ENCODE assay signal across 11 cellular contexts in genomic region chr4:183723561-183724228, GRCh38.
DNase-seq lines count a peak whose midpoint lies in the region; ATAC-seq, FAIRE-seq and TF ChIP-seq lines count a peak whose summit lies in the region.
"Had no signal": no experiment of that assay in that cellular context is flagged by ENCODE, and none has a peak within 500 bp of the region (broad histone marks: within the 10 kb centered on the region; RNA-seq: fewer than 3 reads in every experiment).

No MANE protein-coding gene starts in this region.

- DNase-seq in GM23338 (ENCODE audit: low spot score) (no peak), ascending aorta (ENCODE audit: low spot score in 2 of 2) (no peak), naive B cell (no peak), NCI-H345 (lab: John Stamatoyannopoulos, UW) (no peak), Right ventricle myocardium inferior (ENCODE audit: missing footprints) (no peak), dermis blood vessel endothelial cell (no peak), HTR-8/SVneo (ENCODE audit: insufficient read length, low spot score) (no peak)
- DNase-seq: left cardiac atrium, NCI-H446 treated with DMSO at 0.1 percent for 48 hours had no signal

- H3K36me3 Mint-ChIP-seq in GM23338 (ENCODE audit: low read depth): 0 out of 3 replicates have a peak, but pooled peaks cover 3% of the 10 kb centered on the region
- H3K36me3 Mint-ChIP-seq in naive B cell: no peaks in the 10 kb centered on the region

- peak overlapping the region in 3 of 11 experiments; percentile 15 to 78 (median 68); a peak in 3 of 22 replicates for H3K27ac ChIP-seq in BLaER1 treated with 17β-estradiol and CSF1 and Interleukin-3, amounts not matched to agents 10 nM and 100 nM
- H3K27ac ChIP-seq in GM23338 (ENCODE audit: low read depth) (0 out of 2 replicates have a peak overlapping the region, but pooled peaks have one; percentile 35), ascending aorta (no peak overlapping the region)
- H3K27ac ChIP-seq: psoas muscle had no signal

- no peak for FAIRE-seq in HTR-8/SVneo (lab: Jason Lieb, UNC)

- no peaks in the 10 kb centered on the region for H4K20me1 ChIP-seq in BLaER1 treated with 17β-estradiol and CSF1 and Interleukin-3, amounts not matched to agents 10 nM and 100 nM
- no peaks in the 10 kb centered on the region for H4K20me1 ChIP-seq in GM23338 (replicated peaks; ENCODE audit: insufficient read depth)

- peak overlapping the region in 7 of 10 experiments; percentile 47 to 70 (median 61); a peak in 11 of 20 replicates for H3K4me3 ChIP-seq in BLaER1 treated with 17β-estradiol and CSF1 and Interleukin-3, amounts not matched to agents 10 nM and 100 nM
- H3K4me3 ChIP-seq in GM23338 (peak overlapping the region; percentile 52; the same call in 1 of the 2 replicates), ascending aorta (peak overlapping the region; percentile 64 to 70)

- H3K4me3 Mint-ChIP-seq in GM23338 (peak overlapping the region; percentile 70), naive B cell (peak overlapping the region; percentile 78 to 92 (median 88))

- H3K79me2 ChIP-seq in GM23338 (replicated peaks; ENCODE audit: insufficient read depth): no peaks in the 10 kb centered on the region

- intact Hi-C loops in ascending aorta (cut with DNase I): no loop called here
- intact Hi-C loops in Right ventricle myocardium inferior (cut with DNase I): loop anchor here (5.0 to 10.0 kb wide), 3 partner anchors 109 to 441 kb away; partner anchors contain the start of gene ING2

- H3K4me1 ChIP-seq in BLaER1 treated with 17β-estradiol and CSF1 and Interleukin-3, amounts not matched to agents 10 nM and 100 nM: peaks cover 5 to 17% (median 9%) of the 10 kb centered on the region in 10 experiments; a peak in 17 of 20 replicates
- H3K4me1 ChIP-seq in GM23338 (ENCODE audit: insufficient read depth): peaks cover 10% of the 10 kb centered on the region; the same call in 1 of the 2 replicates
- H3K4me1 ChIP-seq in ascending aorta: peaks cover 0 to 3% of the 10 kb centered on the region in 2 donors
- H3K4me1 ChIP-seq: psoas muscle had no signal

- H3K9me3 Mint-ChIP-seq in GM23338: peaks cover 3% of the 10 kb centered on the region; the same call in 1 of the 3 replicates
- peaks cover 0 to 4% (median 0%) of the 10 kb centered on the region in 7 donors for H3K9me3 Mint-ChIP-seq in naive B cell

- 0 out of 2 replicates have a peak, but pooled peaks cover 5% of the 10 kb centered on the region for H3K9me2 ChIP-seq in GM23338 (ENCODE audit: insufficient read depth)

- H3F3A ChIP-seq in GM23338 (replicated peaks; ENCODE audit: low read depth): peaks cover 9% of the 10 kb centered on the region

- H3K27ac Mint-ChIP-seq in GM23338: no peak overlapping the region
- H3K27ac Mint-ChIP-seq in naive B cell: peak overlapping the region in 4 of 6 donors; percentile 51 to 92 (median 74)

- no peaks in the 10 kb centered on the region for H3K36me3 ChIP-seq in BLaER1 treated with 17β-estradiol and CSF1 and Interleukin-3, amounts not matched to agents 10 nM and 100 nM
- H3K36me3 ChIP-seq in GM23338 (ENCODE audit: insufficient read depth) (no peaks in the 10 kb centered on the region), ascending aorta (no peaks in the 10 kb centered on the region)

- peaks cover 12% of the 10 kb centered on the region for H3K27me3 Mint-ChIP-seq in GM23338 (ENCODE audit: insufficient read depth, low read depth, poor library complexity)
- H3K27me3 Mint-ChIP-seq in naive B cell: peaks cover 7 to 36% (median 11%) of the 10 kb centered on the region in 3 donors

- H3K4me1 Mint-ChIP-seq in GM23338: peaks cover 12% of the 10 kb centered on the region; the same call in 2 of the 3 replicates
- H3K4me1 Mint-ChIP-seq in naive B cell: peaks cover 13 to 22% (median 18%) of the 10 kb centered on the region in 3 donors

- H3K9me3 ChIP-seq in BLaER1 treated with 17β-estradiol and CSF1 and Interleukin-3, amounts not matched to agents 10 nM and 100 nM (replicated peaks in 1 of 11): peaks cover 9 to 44% (median 18%) of the 10 kb centered on the region in 11 experiments; a peak in 20 of 22 replicates
- no peaks in the 10 kb centered on the region for H3K9me3 ChIP-seq in ascending aorta
- H3K9me3 ChIP-seq: psoas muscle had no signal

- peak overlapping the region; percentile 85; the same call in 1 of the 2 replicates for H2AFZ ChIP-seq in GM23338

- H3K9ac ChIP-seq in BLaER1 treated with 17β-estradiol and CSF1 and Interleukin-3, amounts not matched to agents 10 nM and 100 nM: peak overlapping the region in 2 of 11 experiments; percentile 66 to 74; a peak in 1 of 22 replicates

- no peak for TF ChIP-seq CTCF in GM23338 (conservative IDR thresholded peaks at IDR 0.05; ENCODE audit: low read depth in 2 of 2)
- TF ChIP-seq CTCF in ascending aorta (IDR thresholded peaks at IDR 0.05): no peak

- no peak for ATAC-seq in GM23338
- no peak for ATAC-seq in naive B cell (ENCODE audit: low read depth in 2 of 2)
- no peak for ATAC-seq in Right ventricle myocardium inferior

- H3K4me2 ChIP-seq in BLaER1 treated with 17β-estradiol and CSF1 and Interleukin-3, amounts not matched to agents 10 nM and 100 nM: peak overlapping the region; percentile 72 to 99 (median 95)
- peak overlapping the region; percentile 73 for H3K4me2 ChIP-seq in GM23338

- peaks cover 0 to 8% (median 0%) of the 10 kb centered on the region in 11 experiments; a peak in 7 of 22 replicates for H3K27me3 ChIP-seq in BLaER1 treated with 17β-estradiol and CSF1 and Interleukin-3, amounts not matched to agents 10 nM and 100 nM
- H3K27me3 ChIP-seq in GM23338 (ENCODE audit: insufficient read depth) (no peaks in the 10 kb centered on the region), ascending aorta (no peaks in the 10 kb centered on the region)

TF ChIP-seq in GM23338, 12 proteins besides CTCF, POLR2A, EP300 and RAD21 (continues in another document):
- TF ChIP-seq ZNF462 (CRISPR knock-in tag; IDR thresholded peaks at IDR 0.05) (no peak), POLR2AphosphoS5 (IDR thresholded peaks at IDR 0.05; ENCODE audit: low read depth) (no peak)
